39 cellular contexts compared by ENCODE assay signal in the genomic region with DNA sequence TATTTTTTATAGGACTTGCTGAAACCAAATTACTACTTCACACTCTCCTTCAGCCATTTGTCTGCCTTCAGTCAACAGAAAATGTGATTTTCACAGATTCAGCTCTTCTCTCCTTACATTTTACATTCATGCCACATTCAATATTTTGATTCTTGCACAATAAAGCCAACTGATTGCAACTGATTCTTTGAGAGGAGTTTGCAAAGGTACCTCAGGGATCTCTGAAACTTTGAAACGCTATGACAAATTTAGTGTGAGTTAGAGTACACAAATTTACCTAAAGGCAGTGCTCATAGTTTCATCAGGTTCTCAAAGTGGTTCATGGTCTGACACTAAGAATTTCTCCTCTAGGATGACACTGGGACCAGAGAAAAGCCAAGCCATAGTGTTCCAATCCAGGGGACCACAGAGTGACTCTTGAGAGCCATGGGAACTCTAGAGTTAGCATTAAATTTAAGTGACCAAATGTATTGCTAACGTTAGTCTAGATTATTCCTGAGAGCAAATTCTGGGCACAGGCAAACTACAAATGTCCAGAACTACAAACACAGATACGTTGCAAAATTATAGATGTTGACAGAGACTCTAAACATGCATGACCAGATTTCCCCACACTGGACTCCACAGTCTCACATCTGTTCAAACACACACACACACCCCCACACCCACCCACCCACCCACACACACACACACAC. TPM values are rescaled to one million over a fixed set of nuclear protein-coding genes. Genes with fewer than 3 reads are reported as not detected.
"Had no signal": no experiment of that assay in that cellular context is flagged by ENCODE, and none has a peak within 500 bp of the region (broad histone marks: within the 10 kb centered on the region; RNA-seq: fewer than 3 reads in every experiment).

No MANE protein-coding gene starts in this region.

- H3K36me3 Mint-ChIP-seq: activated CD8-positive, alpha-beta memory T cell treated with anti-CD3 and anti-CD28 coated beads, Interleukin-2, amount 10 ng/mL, durations not matched to agents 7 days and 5 days; activated naive CD4-positive, alpha-beta T cell treated with anti-CD3 and anti-CD28 coated beads, Interleukin-2, amount 50 U/mL, for 72 hours; activated naive CD8-positive, alpha-beta T cell treated with anti-CD3 and anti-CD28 coated beads for 36 hours; WTC11 had no signal

- H3K4me3 Mint-ChIP-seq: activated CD4-positive, alpha-beta memory T cell treated with anti-CD3 and anti-CD28 coated beads, Interleukin-2, amount 10 ng/mL, durations not matched to agents 7 days and 5 days; activated CD4-positive, alpha-beta T cell treated with anti-CD3 and anti-CD28 coated beads for 36 hours; activated CD4-positive, alpha-beta T cell treated with anti-CD3 and anti-CD28 coated beads, Interleukin-2, amount 10 ng/mL, durations not matched to agents 7 days and 5 days; activated CD8-positive, alpha-beta memory T cell treated with anti-CD3 and anti-CD28 coated beads, Interleukin-2, amount 10 ng/mL, durations not matched to agents 7 days and 5 days; activated CD8-positive, alpha-beta T cell treated with anti-CD3 and anti-CD28 coated beads, Interleukin-2, amount 10 ng/mL, durations not matched to agents 7 days and 5 days; activated naive CD4-positive, alpha-beta T cell treated with anti-CD3 and anti-CD28 coated beads for 36 hours; activated naive CD8-positive, alpha-beta T cell treated with anti-CD3 and anti-CD28 coated beads for 36 hours; activated T-cell treated with anti-CD3 and anti-CD28 coated beads, Interleukin-2, amount 50 U/mL, for 24 hours; T-helper 1 cell treated with Interleukin-12 subunit alpha and Interleukin-12 subunit beta and Interleukin-4 antibody, amounts not matched to agents 30 μg/mL and 1 μg/mL, for 36 hours; T-helper 2 cell treated with Interferon-gamma antibody and Interleukin-4, amounts not matched to agents 5 μg/mL and 100 μg/mL, for 36 hours; WTC11 had no signal

- H3K27ac Mint-ChIP-seq: activated CD4-positive, alpha-beta memory T cell treated with anti-CD3 and anti-CD28 coated beads, Interleukin-2, amount 10 ng/mL, durations not matched to agents 7 days and 5 days; activated CD4-positive, alpha-beta T cell treated with anti-CD3 and anti-CD28 coated beads for 36 hours; activated CD4-positive, alpha-beta T cell treated with anti-CD3 and anti-CD28 coated beads, Interleukin-2, amount 10 ng/mL, durations not matched to agents 7 days and 5 days; activated CD8-positive, alpha-beta memory T cell treated with anti-CD3 and anti-CD28 coated beads, Interleukin-2, amount 10 ng/mL, durations not matched to agents 7 days and 5 days; activated CD8-positive, alpha-beta T cell treated with anti-CD3 and anti-CD28 coated beads, Interleukin-2, amount 10 ng/mL, durations not matched to agents 7 days and 5 days; activated naive CD4-positive, alpha-beta T cell treated with anti-CD3 and anti-CD28 coated beads for 36 hours; activated naive CD4-positive, alpha-beta T cell treated with anti-CD3 and anti-CD28 coated beads, Interleukin-2, amount 50 U/mL, for 72 hours; activated naive CD8-positive, alpha-beta T cell treated with anti-CD3 and anti-CD28 coated beads for 36 hours; activated T-cell treated with anti-CD3 and anti-CD28 coated beads, Interleukin-2, amount 50 U/mL, for 24 hours; activated T-helper 2 cell treated with anti-CD3 and anti-CD28 coated beads, Interferon-gamma antibody, Interleukin-2, Interleukin-4, amounts not matched to agents 10 μg/mL and 5 μg/mL and 100 μg/mL, durations not matched to agents 14 hours and 24 hours and 36 hours; T-helper 1 cell treated with Interleukin-12 subunit alpha and Interleukin-12 subunit beta and Interleukin-4 antibody, amounts not matched to agents 30 μg/mL and 1 μg/mL, for 36 hours; T-helper 2 cell treated with Interferon-gamma antibody and Interleukin-4, amounts not matched to agents 5 μg/mL and 100 μg/mL, for 36 hours; WTC11 had no signal

- H3K9me3 ChIP-seq: adrenal gland, body of pancreas, breast epithelium had no signal

- H3K36me3 ChIP-seq: adrenal gland, brain microvascular endothelial cell, breast epithelium, WERI-Rb-1 had no signal

- ATAC-seq: activated CD4-positive, alpha-beta T cell treated with anti-CD3 and anti-CD28 coated beads for 36 hours; activated CD4-positive, CD25-positive, alpha-beta regulatory T cell treated with anti-CD3 and anti-CD28 coated beads, Interleukin-2, amount 50 U/mL, for 24 hours; activated CD8-positive, alpha-beta memory T cell treated with anti-CD3 and anti-CD28 coated beads, Interleukin-2, amount 10 ng/mL, durations not matched to agents 7 days and 5 days; activated CD8-positive, alpha-beta T cell treated with anti-CD3 and anti-CD28 coated beads, Interleukin-2, amount 10 ng/mL, durations not matched to agents 7 days and 5 days; activated naive CD4-positive, alpha-beta T cell treated with anti-CD3 and anti-CD28 coated beads, Interleukin-2, amount 50 U/mL, for 72 hours; body of pancreas; WTC11 had no signal

- H3K4me3 ChIP-seq: adrenal gland, body of pancreas, breast epithelium had no signal

- DNase-seq: activated CD4-positive, alpha-beta memory T cell treated with anti-CD3 and anti-CD28 coated beads, Interleukin-2, amount 10 ng/mL, durations not matched to agents 7 days and 5 days; activated CD4-positive, alpha-beta T cell treated with anti-CD3 and anti-CD28 coated beads for 1 hour; activated CD4-positive, alpha-beta T cell treated with anti-CD3 and anti-CD28 coated beads for 36 hours; activated CD4-positive, alpha-beta T cell treated with anti-CD3 and anti-CD28 coated beads for 48 hours; activated CD4-positive, alpha-beta T cell treated with anti-CD3 and anti-CD28 coated beads, Interleukin-2, amount 10 ng/mL, durations not matched to agents 7 days and 5 days; activated CD4-positive, alpha-beta T cell treated with anti-CD3 and anti-CD28 coated beads, Interleukin-2, amount 50 U/mL, for 48 hours; activated CD4-positive, CD25-positive, alpha-beta regulatory T cell; activated CD8-positive, alpha-beta memory T cell treated with anti-CD3 and anti-CD28 coated beads for 24 hours; activated CD8-positive, alpha-beta memory T cell treated with anti-CD3 and anti-CD28 coated beads, Interleukin-2, amount 10 ng/mL, durations not matched to agents 7 days and 5 days; activated CD8-positive, alpha-beta memory T cell treated with anti-CD3 and anti-CD28 coated beads, Interleukin-2, amount 50 U/mL, for 48 hours; activated CD8-positive, alpha-beta T cell treated with anti-CD3 and anti-CD28 coated beads, Interleukin-2, amount 10 ng/mL, durations not matched to agents 7 days and 5 days; activated effector memory CD4-positive, alpha-beta T cell treated with Interleukin-2 at 50 U/mL for 16 hours; activated gamma-delta T cell; activated naive CD4-positive, alpha-beta T cell; activated naive CD4-positive, alpha-beta T cell treated with anti-CD3 and anti-CD28 coated beads for 36 hours; activated naive CD4-positive, alpha-beta T cell treated with anti-CD3 and anti-CD28 coated beads, Interleukin-2, amount 50 U/mL, for 16 hours; activated naive CD8-positive, alpha-beta T cell treated with anti-CD3 and anti-CD28 coated beads for 36 hours; activated T-cell treated with anti-CD3 and anti-CD28 coated beads, Interleukin-2, amount 50 U/mL, for 24 hours; activated T-cell treated with anti-CD3 and anti-CD28 coated beads, Interleukin-2, amount 50 U/mL, for 48 hours; adrenal gland; amniotic stem cell; aorta; body of pancreas; brain microvascular endothelial cell; central memory CD4-positive, alpha-beta T cell; T-helper 1 cell; T-helper 2 cell; T-helper 9 cell; WERI-Rb-1 had no signal

- H3K27me3 ChIP-seq: adrenal gland, body of pancreas, brain microvascular endothelial cell, breast epithelium had no signal

- H3K27ac ChIP-seq: adrenal gland, body of pancreas, brain microvascular endothelial cell, breast epithelium, WERI-Rb-1 had no signal

- H3K4me1 Mint-ChIP-seq: activated CD4-positive, alpha-beta memory T cell treated with anti-CD3 and anti-CD28 coated beads, Interleukin-2, amount 10 ng/mL, durations not matched to agents 7 days and 5 days; activated CD4-positive, alpha-beta T cell treated with anti-CD3 and anti-CD28 coated beads for 36 hours; activated CD4-positive, alpha-beta T cell treated with anti-CD3 and anti-CD28 coated beads, Interleukin-2, amount 10 ng/mL, durations not matched to agents 7 days and 5 days; activated CD8-positive, alpha-beta memory T cell treated with anti-CD3 and anti-CD28 coated beads, Interleukin-2, amount 10 ng/mL, durations not matched to agents 7 days and 5 days; activated naive CD8-positive, alpha-beta T cell treated with anti-CD3 and anti-CD28 coated beads for 36 hours; WTC11 had no signal

- H3K9me3 Mint-ChIP-seq: activated CD4-positive, alpha-beta memory T cell treated with anti-CD3 and anti-CD28 coated beads, Interleukin-2, amount 10 ng/mL, durations not matched to agents 7 days and 5 days; activated CD4-positive, alpha-beta T cell treated with anti-CD3 and anti-CD28 coated beads, Interleukin-2, amount 10 ng/mL, durations not matched to agents 7 days and 5 days; activated naive CD4-positive, alpha-beta T cell treated with anti-CD3 and anti-CD28 coated beads for 36 hours; activated naive CD4-positive, alpha-beta T cell treated with anti-CD3 and anti-CD28 coated beads, Interleukin-2, amount 50 U/mL, for 72 hours; activated naive CD8-positive, alpha-beta T cell treated with anti-CD3 and anti-CD28 coated beads for 36 hours; activated T-cell treated with anti-CD3 and anti-CD28 coated beads, Interleukin-2, amount 50 U/mL, for 24 hours; activated T-helper 2 cell treated with anti-CD3 and anti-CD28 coated beads, Interferon-gamma antibody, Interleukin-2, Interleukin-4, amounts not matched to agents 10 μg/mL and 5 μg/mL and 100 μg/mL, durations not matched to agents 14 hours and 24 hours and 36 hours; T-helper 1 cell treated with Interleukin-12 subunit alpha and Interleukin-12 subunit beta and Interleukin-4 antibody, amounts not matched to agents 30 μg/mL and 1 μg/mL, for 36 hours; T-helper 2 cell treated with Interferon-gamma antibody and Interleukin-4, amounts not matched to agents 5 μg/mL and 100 μg/mL, for 36 hours; WTC11 had no signal

- H3K27me3 Mint-ChIP-seq: activated CD4-positive, alpha-beta memory T cell treated with anti-CD3 and anti-CD28 coated beads, Interleukin-2, amount 10 ng/mL, durations not matched to agents 7 days and 5 days; activated CD4-positive, alpha-beta T cell treated with anti-CD3 and anti-CD28 coated beads for 36 hours; activated CD4-positive, alpha-beta T cell treated with anti-CD3 and anti-CD28 coated beads, Interleukin-2, amount 10 ng/mL, durations not matched to agents 7 days and 5 days; activated CD8-positive, alpha-beta memory T cell treated with anti-CD3 and anti-CD28 coated beads, Interleukin-2, amount 10 ng/mL, durations not matched to agents 7 days and 5 days; activated naive CD8-positive, alpha-beta T cell treated with anti-CD3 and anti-CD28 coated beads for 36 hours; activated T-cell treated with anti-CD3 and anti-CD28 coated beads, Interleukin-2, amount 50 U/mL, for 24 hours had no signal

- H3K4me1 ChIP-seq: adrenal gland, body of pancreas, breast epithelium had no signal

RNA-seq across cellular contexts. Expression of gene CSN3, which starts 9.0 kb away (rescaled TPM):
- total RNA-seq: activated CD4-positive, alpha-beta memory T cell treated with anti-CD3 and anti-CD28 coated beads, Interleukin-2, amount 10 ng/mL, durations not matched to agents 7 days and 5 days; activated CD4-positive, alpha-beta T cell treated with anti-CD3 and anti-CD28 coated beads for 36 hours; activated CD4-positive, alpha-beta T cell treated with anti-CD3 and anti-CD28 coated beads, Interleukin-2, amount 10 ng/mL, durations not matched to agents 7 days and 5 days; activated CD8-positive, alpha-beta memory T cell treated with anti-CD3 and anti-CD28 coated beads, Interleukin-2, amount 10 ng/mL, durations not matched to agents 7 days and 5 days; activated CD8-positive, alpha-beta T cell treated with anti-CD3 and anti-CD28 coated beads, Interleukin-2, amount 10 ng/mL, durations not matched to agents 7 days and 5 days; activated naive CD4-positive, alpha-beta T cell treated with anti-CD3 and anti-CD28 coated beads for 36 hours; activated naive CD4-positive, alpha-beta T cell treated with anti-CD3 and anti-CD28 coated beads, Interleukin-2, amount 50 U/mL, for 72 hours; activated naive CD8-positive, alpha-beta T cell treated with anti-CD3 and anti-CD28 coated beads for 36 hours; activated T-helper 2 cell treated with anti-CD3 and anti-CD28 coated beads, Interferon-gamma antibody, Interleukin-2, Interleukin-4, amounts not matched to agents 10 μg/mL and 5 μg/mL and 100 μg/mL, durations not matched to agents 14 hours and 24 hours and 36 hours; adrenal gland; aorta; astrocyte; body of pancreas; cardiac septum; cerebellum; WTC11 had no signal
- polyA plus RNA-seq: adrenal gland, aorta had no signal

RNA-seq across cellular contexts. Expression of gene FDCSP, which starts 25.5 kb away (rescaled TPM):
- total RNA-seq: activated CD4-positive, alpha-beta memory T cell treated with anti-CD3 and anti-CD28 coated beads, Interleukin-2, amount 10 ng/mL, durations not matched to agents 7 days and 5 days; activated CD4-positive, alpha-beta T cell treated with anti-CD3 and anti-CD28 coated beads for 36 hours; activated CD4-positive, alpha-beta T cell treated with anti-CD3 and anti-CD28 coated beads, Interleukin-2, amount 10 ng/mL, durations not matched to agents 7 days and 5 days; activated CD8-positive, alpha-beta memory T cell treated with anti-CD3 and anti-CD28 coated beads, Interleukin-2, amount 10 ng/mL, durations not matched to agents 7 days and 5 days; activated CD8-positive, alpha-beta T cell treated with anti-CD3 and anti-CD28 coated beads, Interleukin-2, amount 10 ng/mL, durations not matched to agents 7 days and 5 days; activated naive CD4-positive, alpha-beta T cell treated with anti-CD3 and anti-CD28 coated beads for 36 hours; activated naive CD4-positive, alpha-beta T cell treated with anti-CD3 and anti-CD28 coated beads, Interleukin-2, amount 50 U/mL, for 72 hours; activated naive CD8-positive, alpha-beta T cell treated with anti-CD3 and anti-CD28 coated beads for 36 hours; activated T-helper 2 cell treated with anti-CD3 and anti-CD28 coated beads, Interferon-gamma antibody, Interleukin-2, Interleukin-4, amounts not matched to agents 10 μg/mL and 5 μg/mL and 100 μg/mL, durations not matched to agents 14 hours and 24 hours and 36 hours; adrenal gland; aorta; astrocyte; body of pancreas; cardiac septum; cerebellum; WTC11 had no signal
- polyA plus RNA-seq: aorta had no signal

RNA-seq across cellular contexts. Expression of gene ODAM, which starts 55.9 kb away (rescaled TPM):
- total RNA-seq: activated CD4-positive, alpha-beta memory T cell treated with anti-CD3 and anti-CD28 coated beads, Interleukin-2, amount 10 ng/mL, durations not matched to agents 7 days and 5 days; activated CD4-positive, alpha-beta T cell treated with anti-CD3 and anti-CD28 coated beads for 36 hours; activated CD4-positive, alpha-beta T cell treated with anti-CD3 and anti-CD28 coated beads, Interleukin-2, amount 10 ng/mL, durations not matched to agents 7 days and 5 days; activated CD8-positive, alpha-beta memory T cell treated with anti-CD3 and anti-CD28 coated beads, Interleukin-2, amount 10 ng/mL, durations not matched to agents 7 days and 5 days; activated CD8-positive, alpha-beta T cell treated with anti-CD3 and anti-CD28 coated beads, Interleukin-2, amount 10 ng/mL, durations not matched to agents 7 days and 5 days; activated naive CD4-positive, alpha-beta T cell treated with anti-CD3 and anti-CD28 coated beads for 36 hours; activated naive CD4-positive, alpha-beta T cell treated with anti-CD3 and anti-CD28 coated beads, Interleukin-2, amount 50 U/mL, for 72 hours; activated naive CD8-positive, alpha-beta T cell treated with anti-CD3 and anti-CD28 coated beads for 36 hours; activated T-helper 2 cell treated with anti-CD3 and anti-CD28 coated beads, Interferon-gamma antibody, Interleukin-2, Interleukin-4, amounts not matched to agents 10 μg/mL and 5 μg/mL and 100 μg/mL, durations not matched to agents 14 hours and 24 hours and 36 hours; aorta; astrocyte; cardiac septum; cerebellum; WTC11 had no signal
- polyA plus RNA-seq: aorta had no signal
